Comparison of ENCODE assay signal across 9 cellular contexts in the genomic region with DNA sequence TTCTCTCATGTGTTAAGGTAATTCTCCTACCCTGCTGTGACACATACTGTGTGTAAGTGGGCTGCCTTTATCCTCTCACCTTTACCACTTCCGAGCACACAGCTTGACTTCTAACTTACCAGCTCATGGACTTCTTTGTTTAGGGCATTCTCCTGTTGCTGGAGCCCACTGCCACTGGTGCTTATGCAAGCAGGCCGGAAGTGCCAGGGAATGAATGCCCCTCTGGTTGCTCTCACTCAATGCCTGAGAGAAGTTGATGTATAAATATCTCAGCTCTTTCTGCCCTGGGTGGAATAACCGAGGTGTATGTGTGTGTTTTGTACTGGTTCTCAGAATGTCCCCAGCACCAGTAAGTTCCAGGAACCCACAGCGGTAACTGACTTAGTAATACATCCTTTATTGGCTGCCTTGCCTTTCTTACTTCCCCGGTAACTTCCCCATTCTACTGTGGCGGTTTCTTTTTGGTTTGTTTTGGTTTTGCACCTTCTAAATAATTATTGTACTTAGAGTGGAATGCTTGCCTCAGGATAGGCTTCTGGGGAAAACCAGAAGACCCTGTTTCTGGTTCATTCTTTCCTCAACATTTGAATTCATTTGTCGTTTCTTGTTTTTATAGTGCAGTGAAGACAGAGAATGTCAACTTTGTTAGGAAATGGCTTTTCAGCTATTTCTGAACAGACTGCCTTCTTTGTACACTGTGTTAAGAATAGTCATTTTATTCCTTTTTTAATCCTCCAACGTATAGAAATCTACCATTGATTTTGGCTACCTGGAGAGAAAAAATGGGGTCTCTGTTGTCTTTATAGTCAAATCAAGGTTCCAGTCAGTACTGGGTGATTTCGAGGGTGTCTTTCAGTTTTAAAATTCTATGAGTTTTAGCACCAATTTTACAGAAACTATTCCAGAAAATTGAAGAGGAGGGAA. TPM values are rescaled to one million over a fixed set of nuclear protein-coding genes. Genes with fewer than 3 reads are reported as not detected.
DNase-seq lines count a peak whose midpoint lies in the region; ATAC-seq and TF ChIP-seq lines count a peak whose summit lies in the region.
"Had no signal": no experiment of that assay in that cellular context is flagged by ENCODE, and none has a peak within 500 bp of the region (broad histone marks: within the 10 kb centered on the region; RNA-seq: fewer than 3 reads in every experiment).

No MANE protein-coding gene starts in this region.

- intact Hi-C loops in mammary epithelial cell (cut with micrococcal nuclease): no loop called here
- intact Hi-C loops in MCF 10A (cut with micrococcal nuclease): no loop called here
- intact Hi-C loops in OCI-LY7 (cut with micrococcal nuclease; ENCODE audit: unreplicated experiment): loop anchor here (2.0 kb wide), 1 partner anchor 44 kb away; a partner anchor contains a TSS

- DNase-seq in mammary epithelial cell (no peak), MCF 10A (ENCODE audit: unreplicated experiment) (no peak), OCI-LY7 (ENCODE audit: low spot score) (peak; percentile 61), neural progenitor cell (ENCODE audit: low spot score) (peak; percentile 31), brain microvascular endothelial cell (no peak), NCI-H1092 treated with DMSO at 0.1 percent for 48 hours (lab: John Stamatoyannopoulos, UW) (no peak)
- peak; percentile 16 for DNase-seq in activated naive CD4-positive, alpha-beta T cell treated with anti-CD3 and anti-CD28 coated beads, Interleukin-2, amount 50 U/mL, for 16 hours

- peaks cover 6% of the 10 kb centered on the region for H3K36me3 Mint-ChIP-seq in MCF 10A (ENCODE audit: insufficient read depth, unreplicated experiment)
- H3K36me3 Mint-ChIP-seq in neural progenitor cell: no peaks in the 10 kb centered on the region

- H3K4me3 ChIP-seq in mammary epithelial cell (replicated peaks in 1 of 3; ENCODE audit: insufficient read depth in 1 of 3, low read depth in 2 of 3, low read length in 3 of 3): no peak overlapping the region
- H3K4me3 ChIP-seq in OCI-LY7 (ENCODE audit: low read depth, low read length, poor library complexity, severe bottlenecking): peak overlapping the region; percentile 53
- no peak overlapping the region for H3K4me3 ChIP-seq in neural progenitor cell
- no peak overlapping the region for H3K4me3 ChIP-seq in brain microvascular endothelial cell (ENCODE audit: low read depth, low read length)

- in situ Hi-C loops in mammary epithelial cell (cut with MboI; ENCODE audit: low sequenced_read_pairs in 2 of 2) (no loop called here), brain microvascular endothelial cell (cut with HindIII; ENCODE audit: low pct_ligation_motif_present, low sequenced_read_pairs) (no loop called here)

- H3K9ac ChIP-seq in mammary epithelial cell (ENCODE audit: insufficient read depth, low read length) (no peak overlapping the region), neural progenitor cell (no peak overlapping the region)

- 46% methylated on average over 9 of the region's 9 CpGs for WGBS in mammary epithelial cell (ENCODE audit: low coverage, missing lambda C conversion rate)

- BruUV-seq in mammary epithelial cell (replicated peaks; lab: Mats Ljungman, UMichigan): no TSS peak
- BruUV-seq in MCF 10A (replicated peaks; lab: Mats Ljungman, UMichigan): no TSS peak
- BruUV-seq in OCI-LY7 (replicated peaks; lab: Mats Ljungman, UMichigan): no TSS peak

- H3K27me3 Mint-ChIP-seq in MCF 10A (ENCODE audit: insufficient read depth, unreplicated experiment) (peaks cover 14% of the 10 kb centered on the region), neural progenitor cell (ENCODE audit: insufficient read depth, low read depth) (peaks cover 3% of the 10 kb centered on the region)

- no peak for TF ChIP-seq CTCF in mammary epithelial cell (conservative IDR thresholded peaks at IDR 0.05 in 1 of 2, IDR thresholded peaks at IDR 0.05 in 1 of 2; ENCODE audit: extremely low read depth in 1 of 2, insufficient read depth in 1 of 2, low read depth in 1 of 2, low read length in 2 of 2)
- no peak for TF ChIP-seq CTCF in MCF 10A (IDR thresholded peaks at IDR 0.05; ENCODE audit: unreplicated experiment)
- no peak for TF ChIP-seq CTCF in OCI-LY7 (conservative IDR thresholded peaks at IDR 0.05; ENCODE audit: low read length)
- TF ChIP-seq CTCF in neural progenitor cell (IDR thresholded peaks at IDR 0.05): no peak
- TF ChIP-seq CTCF in brain microvascular endothelial cell (IDR thresholded peaks at IDR 0.05; ENCODE audit: low read depth, low read length, missing control alignments): no peak

- CTCF ChIA-PET in mammary epithelial cell (lab: Charles Lee; ENCODE audit: low non-redundant PET) (no interaction called here), MCF 10A (lab: Yijun Ruan, JAX) (interaction anchor here (0.6 kb wide), 2 partner anchors 15 to 411 kb away, joined by 3 read pairs; no protein-coding TSS in a partner anchor), OCI-LY7 (lab: Charles Lee; ENCODE audit: unreplicated experiment) (no interaction called here)

- H3K4me1 ChIP-seq in mammary epithelial cell (ENCODE audit: insufficient read depth, low read length) (no peaks in the 10 kb centered on the region), OCI-LY7 (ENCODE audit: insufficient read depth, low read length, poor library complexity, severe bottlenecking) (peaks cover 18% of the 10 kb centered on the region), neural progenitor cell (peaks cover 18% of the 10 kb centered on the region)

- H3K27me3 ChIP-seq in mammary epithelial cell (ENCODE audit: insufficient read depth, low read length) (no peaks in the 10 kb centered on the region), neural progenitor cell (no peaks in the 10 kb centered on the region), brain microvascular endothelial cell (replicated peaks) (no peaks in the 10 kb centered on the region)

- no peaks in the 10 kb centered on the region for H4K20me1 ChIP-seq in mammary epithelial cell (ENCODE audit: insufficient read depth, low read length)
- no peaks in the 10 kb centered on the region for H4K20me1 ChIP-seq in OCI-LY7 (ENCODE audit: insufficient read depth, low read length)
- H4K20me1 ChIP-seq in neural progenitor cell (ENCODE audit: low read depth): no peaks in the 10 kb centered on the region

- dilution Hi-C loops in mammary epithelial cell (cut with HindIII; ENCODE audit: low sequenced_read_pairs): no loop called here

- no peak overlapping the region for H3K4me2 ChIP-seq in mammary epithelial cell (ENCODE audit: insufficient read depth, low read depth, low read length)
- peak overlapping the region; percentile 84 for H3K4me2 ChIP-seq in OCI-LY7 (ENCODE audit: low read length)
- H3K4me2 ChIP-seq in neural progenitor cell: peak overlapping the region; percentile 57

- H3K36me3 ChIP-seq in mammary epithelial cell (ENCODE audit: insufficient read depth, low read length): no peaks in the 10 kb centered on the region
- H3K36me3 ChIP-seq in OCI-LY7 (ENCODE audit: insufficient read depth, low read length): no peaks in the 10 kb centered on the region
- no peaks in the 10 kb centered on the region for H3K36me3 ChIP-seq in neural progenitor cell
- H3K36me3 ChIP-seq in brain microvascular endothelial cell (replicated peaks): no peaks in the 10 kb centered on the region

- POLR2A ChIA-PET in MCF 10A (lab: Yijun Ruan, JAX): interaction anchor here (0.6 kb wide), 1 partner anchor 15 kb away, joined by 3 read pairs; no protein-coding TSS in a partner anchor
- POLR2A ChIA-PET in OCI-LY7 (lab: Charles Lee): interaction anchor here (0.6 to 1.4 kb wide), 5 partner anchors 9 to 227 kb away, joined by 3 to 5 read pairs (median 4); no protein-coding TSS in a partner anchor

- H3F3A ChIP-seq in neural progenitor cell (ENCODE audit: low read depth): peaks cover 7% of the 10 kb centered on the region

- H2AFZ ChIP-seq in mammary epithelial cell (ENCODE audit: low read depth, low read length) (peak overlapping the region; percentile 81), OCI-LY7 (ENCODE audit: low read length) (peak overlapping the region; percentile 100), neural progenitor cell (replicated peaks) (peak overlapping the region; percentile 98)

- H3K27ac ChIP-seq in mammary epithelial cell (ENCODE audit: insufficient read depth, low read depth, low read length) (no peak overlapping the region), OCI-LY7 (ENCODE audit: low read depth, low read length, poor library complexity, severe bottlenecking) (peak overlapping the region; percentile 63), neural progenitor cell (no peak overlapping the region), brain microvascular endothelial cell (no peak overlapping the region)

- no peak overlapping the region for H3K27ac Mint-ChIP-seq in MCF 10A (ENCODE audit: low read depth, unreplicated experiment)
- H3K27ac Mint-ChIP-seq in neural progenitor cell: peak overlapping the region; percentile 11

- ATAC-seq in HG03095 (IDR thresholded peaks at IDR 0.05; ENCODE audit: unreplicated experiment): peak; percentile 95

- H3K79me2 ChIP-seq in mammary epithelial cell (ENCODE audit: insufficient read depth, low read length): no peaks in the 10 kb centered on the region
- no peaks in the 10 kb centered on the region for H3K79me2 ChIP-seq in OCI-LY7 (ENCODE audit: insufficient read depth, low read depth, low read length)
- H3K79me2 ChIP-seq in neural progenitor cell (ENCODE audit: low read depth): no peaks in the 10 kb centered on the region

- H3K9me2 ChIP-seq in OCI-LY7 (ENCODE audit: insufficient read depth, low read length): no peaks in the 10 kb centered on the region

- no peak overlapping the region for H3K4me3 Mint-ChIP-seq in MCF 10A (ENCODE audit: unreplicated experiment)
- no peak overlapping the region for H3K4me3 Mint-ChIP-seq in neural progenitor cell

- H3K9me3 ChIP-seq in mammary epithelial cell (replicated peaks; ENCODE audit: insufficient read depth, low read length) (no peaks in the 10 kb centered on the region), OCI-LY7 (ENCODE audit: low read length) (no peaks in the 10 kb centered on the region), neural progenitor cell (ENCODE audit: low read depth) (no peaks in the 10 kb centered on the region)

- H3K9me3 Mint-ChIP-seq in MCF 10A (ENCODE audit: unreplicated experiment) (no peaks in the 10 kb centered on the region), neural progenitor cell (no peaks in the 10 kb centered on the region)

- H3K4me1 Mint-ChIP-seq in MCF 10A (ENCODE audit: insufficient read depth, unreplicated experiment) (peaks cover 7% of the 10 kb centered on the region), neural progenitor cell (peaks cover 13% of the 10 kb centered on the region)

RNA-seq across cellular contexts. Expression of a gene that starts 45.4 kb away (rescaled TPM):
- under 1 TPM in 1 of 2 donors, not detected in 1; 0.17 TPM for total RNA-seq in mammary epithelial cell
- 0.07 TPM for polyA plus RNA-seq in mammary epithelial cell
- not detected for polyA minus RNA-seq in mammary epithelial cell
- not detected in 2 replicates for total RNA-seq in MCF 10A (2022)
- not detected in 2 replicates for total RNA-seq in OCI-LY7 (2014; rRNA removed; shearing (Covaris generic))
- 0.46 TPM in 1 of 2 replicates, not detected in the other for total RNA-seq in OCI-LY7 (2022)
- total RNA-seq in neural progenitor cell (ENCODE audit: low replicate concordance): not detected in 2 replicates
- polyA plus RNA-seq: BJ had no signal

RNA-seq across cellular contexts. Expression of a gene that starts 45.5 kb away (rescaled TPM):
- 10 to 100 TPM in 1 of 2 donors, 1 to 10 TPM in 1; 7.2 to 37.9 TPM for total RNA-seq in mammary epithelial cell
- polyA plus RNA-seq in mammary epithelial cell: 16.0 TPM
- 24.3 TPM for polyA minus RNA-seq in mammary epithelial cell
- total RNA-seq in MCF 10A (2022): 35.9 and 37.2 TPM in 2 replicates
- 11.2 and 18.1 TPM in 2 replicates for total RNA-seq in OCI-LY7 (2014; rRNA removed; shearing (Covaris generic))
- 17.5 and 25.7 TPM in 2 replicates for total RNA-seq in OCI-LY7 (2022)
- 44.2 and 81.0 TPM in 2 replicates for total RNA-seq in neural progenitor cell (ENCODE audit: low replicate concordance)

Comparison
In these comparisons a context has a peak if more than half of its experiments do, and no peak if none do; other contexts are left out.
1. DNase-seq: peak in OCI-LY7 (single experiment), activated naive CD4-positive, alpha-beta T cell treated with anti-CD3 and anti-CD28 coated beads, Interleukin-2, amount 50 U/mL, for 16 hours (single experiment) and neural progenitor cell (single experiment); none in mammary epithelial cell (single experiment), MCF 10A (single experiment), brain microvascular endothelial cell (single experiment) and NCI-H1092 treated with DMSO at 0.1 percent for 48 hours (single experiment).
2. Peak in every context shown above with its lines, with median percentiles within 50 percentile points of each other: H2AFZ ChIP-seq.